1 cellular context compared by ENCODE assay signal in the genomic region with DNA sequence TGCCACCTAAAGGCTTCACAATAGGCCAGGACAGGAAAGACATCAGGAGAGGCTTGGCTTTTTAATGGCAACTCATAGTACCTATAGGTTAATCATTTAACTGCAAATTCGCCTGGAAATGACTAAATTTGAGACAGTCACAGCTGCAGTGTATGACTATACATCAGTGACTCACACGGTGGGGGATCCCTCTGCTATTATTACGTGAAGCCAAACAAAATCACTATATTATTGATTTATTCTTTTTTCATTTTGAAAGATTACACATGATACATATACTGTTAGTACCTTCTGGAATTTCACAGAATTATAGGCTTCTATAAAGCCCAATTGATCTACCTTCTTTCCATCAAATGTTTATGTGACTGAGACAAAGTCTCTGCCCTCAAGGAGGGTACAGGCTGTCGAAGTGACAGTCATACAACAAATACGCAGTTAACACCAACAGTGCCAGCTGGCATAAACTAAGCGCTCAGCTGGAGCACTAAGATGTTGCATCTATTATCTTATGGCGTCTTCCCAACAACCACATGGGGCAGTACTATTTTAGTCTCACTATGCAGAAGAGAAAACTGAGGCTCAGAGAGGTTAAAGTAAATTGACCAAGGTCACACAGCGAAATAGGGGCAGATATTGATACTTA.
TF ChIP-seq lines count a peak whose summit lies in the region.

No MANE protein-coding gene starts in this region.

TF ChIP-seq in GM12878, 131 proteins besides CTCF, POLR2A, EP300 and RAD21 (continues in another document):
- TF ChIP-seq JUNB (IDR thresholded peaks at IDR 0.05), result peak; percentile 98
- no peak for TF ChIP-seq MYB (IDR thresholded peaks at IDR 0.05; ENCODE audit: borderline replicate concordance, low read depth, low read length)
- TF ChIP-seq GABPA (IDR thresholded peaks at IDR 0.05; ENCODE audit: low read depth), result peak; percentile 58; the same call in 1 of the 2 replicates
- peak; percentile 61 for TF ChIP-seq MTA2 (IDR thresholded peaks at IDR 0.05; ENCODE audit: low read depth)
- peak in 1 of 2 experiments; percentile 84; a peak in 2 of 4 replicates for TF ChIP-seq ETV6 (conservative IDR thresholded peaks at IDR 0.05 in 1 of 2, IDR thresholded peaks at IDR 0.05 in 1 of 2; ENCODE audit: borderline replicate concordance in 1 of 2, low read depth in 1 of 2)
- no peak for TF ChIP-seq ESRRA (IDR thresholded peaks at IDR 0.05; ENCODE audit: low read length)
- no peak for TF ChIP-seq SPI1 (IDR thresholded peaks at IDR 0.05; ENCODE audit: borderline replicate concordance, insufficient read depth, low read depth, low read length)
- TF ChIP-seq, protein P1, sequence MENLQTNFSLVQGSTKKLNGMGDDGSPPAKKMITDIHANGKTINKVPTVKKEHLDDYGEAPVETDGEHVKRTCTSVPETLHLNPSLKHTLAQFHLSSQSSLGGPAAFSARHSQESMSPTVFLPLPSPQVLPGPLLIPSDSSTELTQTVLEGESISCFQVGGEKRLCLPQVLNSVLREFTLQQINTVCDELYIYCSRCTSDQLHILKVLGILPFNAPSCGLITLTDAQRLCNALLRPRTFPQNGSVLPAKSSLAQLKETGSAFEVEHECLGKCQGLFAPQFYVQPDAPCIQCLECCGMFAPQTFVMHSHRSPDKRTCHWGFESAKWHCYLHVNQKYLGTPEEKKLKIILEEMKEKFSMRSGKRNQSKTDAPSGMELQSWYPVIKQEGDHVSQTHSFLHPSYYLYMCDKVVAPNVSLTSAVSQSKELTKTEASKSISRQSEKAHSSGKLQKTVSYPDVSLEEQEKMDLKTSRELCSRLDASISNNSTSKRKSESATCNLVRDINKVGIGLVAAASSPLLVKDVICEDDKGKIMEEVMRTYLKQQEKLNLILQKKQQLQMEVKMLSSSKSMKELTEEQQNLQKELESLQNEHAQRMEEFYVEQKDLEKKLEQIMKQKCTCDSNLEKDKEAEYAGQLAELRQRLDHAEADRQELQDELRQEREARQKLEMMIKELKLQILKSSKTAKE (IDR thresholded peaks at IDR 0.05; ENCODE audit: low read depth, poor library complexity, severe bottlenecking), result peak; percentile 29
- no peak for TF ChIP-seq PAX8 (IDR thresholded peaks at IDR 0.05)
- TF ChIP-seq SMAD1 (IDR thresholded peaks at IDR 0.05; ENCODE audit: low read depth, partially characterized antibody), result no peak
- TF ChIP-seq, protein P2, sequence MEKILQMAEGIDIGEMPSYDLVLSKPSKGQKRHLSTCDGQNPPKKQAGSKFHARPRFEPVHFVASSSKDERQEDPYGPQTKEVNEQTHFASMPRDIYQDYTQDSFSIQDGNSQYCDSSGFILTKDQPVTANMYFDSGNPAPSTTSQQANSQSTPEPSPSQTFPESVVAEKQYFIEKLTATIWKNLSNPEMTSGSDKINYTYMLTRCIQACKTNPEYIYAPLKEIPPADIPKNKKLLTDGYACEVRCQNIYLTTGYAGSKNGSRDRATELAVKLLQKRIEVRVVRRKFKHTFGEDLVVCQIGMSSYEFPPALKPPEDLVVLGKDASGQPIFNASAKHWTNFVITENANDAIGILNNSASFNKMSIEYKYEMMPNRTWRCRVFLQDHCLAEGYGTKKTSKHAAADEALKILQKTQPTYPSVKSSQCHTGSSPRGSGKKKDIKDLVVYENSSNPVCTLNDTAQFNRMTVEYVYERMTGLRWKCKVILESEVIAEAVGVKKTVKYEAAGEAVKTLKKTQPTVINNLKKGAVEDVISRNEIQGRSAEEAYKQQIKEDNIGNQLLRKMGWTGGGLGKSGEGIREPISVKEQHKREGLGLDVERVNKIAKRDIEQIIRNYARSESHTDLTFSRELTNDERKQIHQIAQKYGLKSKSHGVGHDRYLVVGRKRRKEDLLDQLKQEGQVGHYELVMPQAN (conservative IDR thresholded peaks at IDR 0.05), result no peak
- TF ChIP-seq MXI1 (IDR thresholded peaks at IDR 0.05; ENCODE audit: low read depth, low read length), result no peak
- TF ChIP-seq POLR2AphosphoS2 (IDR thresholded peaks at IDR 0.05; ENCODE audit: low read depth, low read length), result no peak
- TF ChIP-seq SUZ12 (IDR thresholded peaks at IDR 0.05; ENCODE audit: unreplicated experiment), result no peak
- no peak for TF ChIP-seq CBFB (IDR thresholded peaks at IDR 0.05; ENCODE audit: low read depth)
- TF ChIP-seq, protein P3, sequence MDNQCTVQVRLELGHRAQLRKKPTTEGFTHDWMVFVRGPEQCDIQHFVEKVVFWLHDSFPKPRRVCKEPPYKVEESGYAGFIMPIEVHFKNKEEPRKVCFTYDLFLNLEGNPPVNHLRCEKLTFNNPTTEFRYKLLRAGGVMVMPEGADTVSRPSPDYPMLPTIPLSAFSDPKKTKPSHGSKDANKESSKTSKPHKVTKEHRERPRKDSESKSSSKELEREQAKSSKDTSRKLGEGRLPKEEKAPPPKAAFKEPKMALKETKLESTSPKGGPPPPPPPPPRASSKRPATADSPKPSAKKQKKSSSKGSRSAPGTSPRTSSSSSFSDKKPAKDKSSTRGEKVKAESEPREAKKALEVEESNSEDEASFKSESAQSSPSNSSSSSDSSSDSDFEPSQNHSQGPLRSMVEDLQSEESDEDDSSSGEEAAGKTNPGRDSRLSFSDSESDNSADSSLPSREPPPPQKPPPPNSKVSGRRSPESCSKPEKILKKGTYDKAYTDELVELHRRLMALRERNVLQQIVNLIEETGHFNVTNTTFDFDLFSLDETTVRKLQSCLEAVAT (IDR thresholded peaks at IDR 0.05), result no peak
- TF ChIP-seq MEF2B (IDR thresholded peaks at IDR 0.05; ENCODE audit: partially characterized antibody, poor library complexity, severe bottlenecking), result no peak
- peak; percentile 41; the same call in 1 of the 2 replicates for TF ChIP-seq IKZF1 (conservative IDR thresholded peaks at IDR 0.05)
- TF ChIP-seq NFXL1 (IDR thresholded peaks at IDR 0.05; ENCODE audit: borderline replicate concordance), result no peak
- TF ChIP-seq YBX1 (IDR thresholded peaks at IDR 0.05), result no peak
- TF ChIP-seq CBX3 (IDR thresholded peaks at IDR 0.05; ENCODE audit: borderline replicate concordance, low read depth), result no peak
- no peak for TF ChIP-seq LARP7 (IDR thresholded peaks at IDR 0.05)
- TF ChIP-seq ZNF274 (IDR thresholded peaks at IDR 0.05; ENCODE audit: insufficient read depth, insufficient read length), result no peak
- 0 out of 2 replicates have a peak, but pooled peaks have one; percentile 64 for TF ChIP-seq ZBED1 (IDR thresholded peaks at IDR 0.05; ENCODE audit: borderline replicate concordance)
- TF ChIP-seq CEBPB (IDR thresholded peaks at IDR 0.05; ENCODE audit: borderline replicate concordance in 1 of 2, low read depth in 2 of 2, low read length in 2 of 2), result no peak
- no peak for TF ChIP-seq SRF (IDR thresholded peaks at IDR 0.05; ENCODE audit: low read depth in 2 of 2, low read length in 2 of 2)
- TF ChIP-seq, protein P4, sequence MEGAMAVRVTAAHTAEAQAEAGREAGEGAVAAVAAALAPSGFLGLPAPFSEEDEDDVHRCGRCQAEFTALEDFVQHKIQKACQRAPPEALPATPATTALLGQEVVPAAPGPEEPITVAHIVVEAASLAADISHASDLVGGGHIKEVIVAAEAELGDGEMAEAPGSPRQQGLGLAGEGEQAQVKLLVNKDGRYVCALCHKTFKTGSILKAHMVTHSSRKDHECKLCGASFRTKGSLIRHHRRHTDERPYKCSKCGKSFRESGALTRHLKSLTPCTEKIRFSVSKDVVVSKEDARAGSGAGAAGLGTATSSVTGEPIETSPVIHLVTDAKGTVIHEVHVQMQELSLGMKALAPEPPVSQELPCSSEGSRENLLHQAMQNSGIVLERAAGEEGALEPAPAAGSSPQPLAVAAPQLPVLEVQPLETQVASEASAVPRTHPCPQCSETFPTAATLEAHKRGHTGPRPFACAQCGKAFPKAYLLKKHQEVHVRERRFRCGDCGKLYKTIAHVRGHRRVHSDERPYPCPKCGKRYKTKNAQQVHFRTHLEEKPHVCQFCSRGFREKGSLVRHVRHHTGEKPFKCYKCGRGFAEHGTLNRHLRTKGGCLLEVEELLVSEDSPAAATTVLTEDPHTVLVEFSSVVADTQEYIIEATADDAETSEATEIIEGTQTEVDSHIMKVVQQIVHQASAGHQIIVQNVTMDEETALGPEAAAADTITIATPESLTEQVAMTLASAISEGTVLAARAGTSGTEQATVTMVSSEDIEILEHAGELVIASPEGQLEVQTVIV (IDR thresholded peaks at IDR 0.05; ENCODE audit: borderline replicate concordance, partially characterized antibody), result no peak
- TF ChIP-seq, protein P5, sequence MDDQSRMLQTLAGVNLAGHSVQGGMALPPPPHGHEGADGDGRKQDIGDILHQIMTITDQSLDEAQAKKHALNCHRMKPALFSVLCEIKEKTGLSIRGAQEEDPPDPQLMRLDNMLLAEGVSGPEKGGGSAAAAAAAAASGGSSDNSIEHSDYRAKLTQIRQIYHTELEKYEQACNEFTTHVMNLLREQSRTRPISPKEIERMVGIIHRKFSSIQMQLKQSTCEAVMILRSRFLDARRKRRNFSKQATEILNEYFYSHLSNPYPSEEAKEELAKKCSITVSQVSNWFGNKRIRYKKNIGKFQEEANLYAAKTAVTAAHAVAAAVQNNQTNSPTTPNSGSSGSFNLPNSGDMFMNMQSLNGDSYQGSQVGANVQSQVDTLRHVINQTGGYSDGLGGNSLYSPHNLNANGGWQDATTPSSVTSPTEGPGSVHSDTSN (IDR thresholded peaks at IDR 0.05; ENCODE audit: insufficient replicate concordance, low read depth, low read length), result no peak
- TF ChIP-seq, protein P6, sequence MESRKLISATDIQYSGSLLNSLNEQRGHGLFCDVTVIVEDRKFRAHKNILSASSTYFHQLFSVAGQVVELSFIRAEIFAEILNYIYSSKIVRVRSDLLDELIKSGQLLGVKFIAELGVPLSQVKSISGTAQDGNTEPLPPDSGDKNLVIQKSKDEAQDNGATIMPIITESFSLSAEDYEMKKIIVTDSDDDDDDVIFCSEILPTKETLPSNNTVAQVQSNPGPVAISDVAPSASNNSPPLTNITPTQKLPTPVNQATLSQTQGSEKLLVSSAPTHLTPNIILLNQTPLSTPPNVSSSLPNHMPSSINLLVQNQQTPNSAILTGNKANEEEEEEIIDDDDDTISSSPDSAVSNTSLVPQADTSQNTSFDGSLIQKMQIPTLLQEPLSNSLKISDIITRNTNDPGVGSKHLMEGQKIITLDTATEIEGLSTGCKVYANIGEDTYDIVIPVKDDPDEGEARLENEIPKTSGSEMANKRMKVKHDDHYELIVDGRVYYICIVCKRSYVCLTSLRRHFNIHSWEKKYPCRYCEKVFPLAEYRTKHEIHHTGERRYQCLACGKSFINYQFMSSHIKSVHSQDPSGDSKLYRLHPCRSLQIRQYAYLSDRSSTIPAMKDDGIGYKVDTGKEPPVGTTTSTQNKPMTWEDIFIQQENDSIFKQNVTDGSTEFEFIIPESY (IDR thresholded peaks at IDR 0.05), result no peak
- TF ChIP-seq SMAD5 (IDR thresholded peaks at IDR 0.05; ENCODE audit: low read depth), result no peak
- TF ChIP-seq NFIC (IDR thresholded peaks at IDR 0.05; ENCODE audit: low read depth, low read length), result peak; percentile 83; the same call in 1 of the 2 replicates
- TF ChIP-seq ZSCAN29 (IDR thresholded peaks at IDR 0.05), result no peak
- no peak for TF ChIP-seq KAT2A (conservative IDR thresholded peaks at IDR 0.05; ENCODE audit: control insufficient read depth, low read depth, low read length)
- no peak for TF ChIP-seq RELA (IDR thresholded peaks at IDR 0.05; ENCODE audit: borderline replicate concordance, partially characterized antibody)
- TF ChIP-seq, protein P7, sequence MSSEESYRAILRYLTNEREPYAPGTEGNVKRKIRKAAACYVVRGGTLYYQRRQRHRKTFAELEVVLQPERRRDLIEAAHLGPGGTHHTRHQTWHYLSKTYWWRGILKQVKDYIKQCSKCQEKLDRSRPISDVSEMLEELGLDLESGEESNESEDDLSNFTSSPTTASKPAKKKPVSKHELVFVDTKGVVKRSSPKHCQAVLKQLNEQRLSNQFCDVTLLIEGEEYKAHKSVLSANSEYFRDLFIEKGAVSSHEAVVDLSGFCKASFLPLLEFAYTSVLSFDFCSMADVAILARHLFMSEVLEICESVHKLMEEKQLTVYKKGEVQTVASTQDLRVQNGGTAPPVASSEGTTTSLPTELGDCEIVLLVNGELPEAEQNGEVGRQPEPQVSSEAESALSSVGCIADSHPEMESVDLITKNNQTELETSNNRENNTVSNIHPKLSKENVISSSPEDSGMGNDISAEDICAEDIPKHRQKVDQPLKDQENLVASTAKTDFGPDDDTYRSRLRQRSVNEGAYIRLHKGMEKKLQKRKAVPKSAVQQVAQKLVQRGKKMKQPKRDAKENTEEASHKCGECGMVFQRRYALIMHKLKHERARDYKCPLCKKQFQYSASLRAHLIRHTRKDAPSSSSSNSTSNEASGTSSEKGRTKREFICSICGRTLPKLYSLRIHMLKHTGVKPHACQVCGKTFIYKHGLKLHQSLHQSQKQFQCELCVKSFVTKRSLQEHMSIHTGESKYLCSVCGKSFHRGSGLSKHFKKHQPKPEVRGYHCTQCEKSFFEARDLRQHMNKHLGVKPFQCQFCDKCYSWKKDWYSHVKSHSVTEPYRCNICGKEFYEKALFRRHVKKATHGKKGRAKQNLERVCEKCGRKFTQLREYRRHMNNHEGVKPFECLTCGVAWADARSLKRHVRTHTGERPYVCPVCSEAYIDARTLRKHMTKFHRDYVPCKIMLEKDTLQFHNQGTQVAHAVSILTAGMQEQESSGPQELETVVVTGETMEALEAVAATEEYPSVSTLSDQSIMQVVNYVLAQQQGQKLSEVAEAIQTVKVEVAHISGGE (CRISPR knock-in tag; IDR thresholded peaks at IDR 0.05), result no peak
- no peak for TF ChIP-seq STAT3 (IDR thresholded peaks at IDR 0.05; ENCODE audit: low read depth, low read length)
- no peak for TF ChIP-seq WRNIP1 (IDR thresholded peaks at IDR 0.05; ENCODE audit: borderline replicate concordance, low read depth, low read length)
- TF ChIP-seq MYC (IDR thresholded peaks at IDR 0.05; ENCODE audit: insufficient read depth, insufficient read length, insufficient replicate concordance, low read length, severe bottlenecking), result no peak
- TF ChIP-seq, protein P8, sequence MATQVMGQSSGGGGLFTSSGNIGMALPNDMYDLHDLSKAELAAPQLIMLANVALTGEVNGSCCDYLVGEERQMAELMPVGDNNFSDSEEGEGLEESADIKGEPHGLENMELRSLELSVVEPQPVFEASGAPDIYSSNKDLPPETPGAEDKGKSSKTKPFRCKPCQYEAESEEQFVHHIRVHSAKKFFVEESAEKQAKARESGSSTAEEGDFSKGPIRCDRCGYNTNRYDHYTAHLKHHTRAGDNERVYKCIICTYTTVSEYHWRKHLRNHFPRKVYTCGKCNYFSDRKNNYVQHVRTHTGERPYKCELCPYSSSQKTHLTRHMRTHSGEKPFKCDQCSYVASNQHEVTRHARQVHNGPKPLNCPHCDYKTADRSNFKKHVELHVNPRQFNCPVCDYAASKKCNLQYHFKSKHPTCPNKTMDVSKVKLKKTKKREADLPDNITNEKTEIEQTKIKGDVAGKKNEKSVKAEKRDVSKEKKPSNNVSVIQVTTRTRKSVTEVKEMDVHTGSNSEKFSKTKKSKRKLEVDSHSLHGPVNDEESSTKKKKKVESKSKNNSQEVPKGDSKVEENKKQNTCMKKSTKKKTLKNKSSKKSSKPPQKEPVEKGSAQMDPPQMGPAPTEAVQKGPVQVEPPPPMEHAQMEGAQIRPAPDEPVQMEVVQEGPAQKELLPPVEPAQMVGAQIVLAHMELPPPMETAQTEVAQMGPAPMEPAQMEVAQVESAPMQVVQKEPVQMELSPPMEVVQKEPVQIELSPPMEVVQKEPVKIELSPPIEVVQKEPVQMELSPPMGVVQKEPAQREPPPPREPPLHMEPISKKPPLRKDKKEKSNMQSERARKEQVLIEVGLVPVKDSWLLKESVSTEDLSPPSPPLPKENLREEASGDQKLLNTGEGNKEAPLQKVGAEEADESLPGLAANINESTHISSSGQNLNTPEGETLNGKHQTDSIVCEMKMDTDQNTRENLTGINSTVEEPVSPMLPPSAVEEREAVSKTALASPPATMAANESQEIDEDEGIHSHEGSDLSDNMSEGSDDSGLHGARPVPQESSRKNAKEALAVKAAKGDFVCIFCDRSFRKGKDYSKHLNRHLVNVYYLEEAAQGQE (IDR thresholded peaks at IDR 0.05; ENCODE audit: low read depth, low read length), result no peak
- TF ChIP-seq DPF2 (IDR thresholded peaks at IDR 0.05), result peak; percentile 70; the same call in 1 of the 2 replicates
- TF ChIP-seq MEF2A (IDR thresholded peaks at IDR 0.05; ENCODE audit: insufficient read depth, low read depth, low read length), result no peak
